In the genomic region with DNA sequence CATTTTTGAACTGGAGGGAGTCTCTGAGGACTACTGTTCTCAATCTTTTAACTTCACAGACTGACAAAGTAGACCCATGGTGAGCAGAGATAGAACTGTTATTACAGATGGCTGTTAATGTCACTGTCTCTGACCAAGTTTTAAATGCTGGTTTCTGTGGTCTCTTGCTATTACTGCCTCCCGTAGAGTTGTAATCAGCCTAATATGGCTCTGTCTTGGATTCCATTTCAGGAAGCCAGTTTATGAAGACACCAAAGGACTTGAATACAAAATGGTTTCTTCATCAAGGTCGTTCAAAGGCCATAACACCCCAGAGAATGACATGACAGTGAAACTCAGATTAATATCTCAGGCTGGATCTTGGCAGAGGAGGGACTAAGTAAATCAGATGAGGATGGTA, we compare ENCODE assay signal across 17 cellular contexts. TPM values are rescaled to one million over a fixed set of nuclear protein-coding genes. Genes with fewer than 3 reads are reported as not detected.
DNase-seq lines count a peak whose midpoint lies in the region; ATAC-seq and TF ChIP-seq lines count a peak whose summit lies in the region.
"Had no signal": no experiment of that assay in that cellular context is flagged by ENCODE, and none has a peak within 500 bp of the region (broad histone marks: within the 10 kb centered on the region; RNA-seq: fewer than 3 reads in every experiment).

No MANE protein-coding gene starts in this region.

- intact Hi-C loops in uterus (cut with DNase I; ENCODE audit: low total_unique reads): no loop called here

- H3K27ac ChIP-seq in mesenchymal stem cell (ENCODE audit: low read length, poor library complexity, severe bottlenecking) (no peak overlapping the region), uterus (peak overlapping the region; percentile 94 to 97)

- no peak overlapping the region for H3K18ac ChIP-seq in mesenchymal stem cell (ENCODE audit: low read depth in 1 of 2, low read length in 2 of 2)

- H4K8ac ChIP-seq in mesenchymal stem cell (ENCODE audit: low read length): no peak overlapping the region

- no peaks in the 10 kb centered on the region for H3K79me1 ChIP-seq in mesenchymal stem cell (replicated peaks; ENCODE audit: low read length, poor library complexity, severe bottlenecking)

- no peak for ATAC-seq in GM21381 (IDR thresholded peaks at IDR 0.05; ENCODE audit: unreplicated experiment)

- 68% methylated on average over 2 of the region's 2 CpGs for WGBS in mesenchymal stem cell

- no peak overlapping the region for H4K91ac ChIP-seq in mesenchymal stem cell (ENCODE audit: low read length)

- no peak overlapping the region for H2BK12ac ChIP-seq in mesenchymal stem cell (ENCODE audit: low read length in 2 of 2)

- DNase-seq in LHCN-M2 (ENCODE audit: low read depth) (peak; percentile 77), astrocyte of the cerebellum (ENCODE audit: low read depth) (no peak), mesenchymal stem cell (no peak), uterus (no peak), NOMO-1 (lab: John Stamatoyannopoulos, UW; ENCODE audit: unreplicated experiment in 2 of 2) (no peak), cerebellum (ENCODE audit: low spot score) (no peak)
- DNase-seq: C1 segment of cervical spinal cord, DMS 273 treated with DMSO at 0.1 percent for 48 hours, GF-D8, NCI-H146, NCI-H2081, NCI-H510A, RPMI8226, SIG-M5 had no signal

- no peak overlapping the region for H2BK5ac ChIP-seq in mesenchymal stem cell (ENCODE audit: low read depth, low read length, poor library complexity, severe bottlenecking)

- no peak overlapping the region for H3K23ac ChIP-seq in mesenchymal stem cell (ENCODE audit: low read length in 2 of 2)

- H3K4me1 ChIP-seq in mesenchymal stem cell (ENCODE audit: control insufficient read depth, insufficient read depth, low read depth, low read length) (peaks cover 12% of the 10 kb centered on the region), uterus (no peaks in the 10 kb centered on the region)

- no peak overlapping the region for H3K14ac ChIP-seq in mesenchymal stem cell (ENCODE audit: low read length in 2 of 2)

- H3K4me3 ChIP-seq in astrocyte of the cerebellum (ENCODE audit: low read depth, low read length) (peak overlapping the region; percentile 9), mesenchymal stem cell (ENCODE audit: insufficient read depth in 1 of 2, low read depth in 1 of 2, low read length in 2 of 2) (no peak overlapping the region), uterus (no peak overlapping the region)

- TF ChIP-seq POLR2A in uterus (IDR thresholded peaks at IDR 0.05): no peak

- H2BK15ac ChIP-seq in mesenchymal stem cell (ENCODE audit: low read depth, poor library complexity, severe bottlenecking): no peak overlapping the region

- TF ChIP-seq CTCF in astrocyte of the cerebellum (IDR thresholded peaks at IDR 0.05; ENCODE audit: low read depth, low read length, missing control alignments) (no peak), uterus (IDR thresholded peaks at IDR 0.05) (no peak)

- no peak overlapping the region for H2AFZ ChIP-seq in mesenchymal stem cell (ENCODE audit: low read depth, low read length)

- H3K36me3 ChIP-seq in mesenchymal stem cell (ENCODE audit: control insufficient read depth in 1 of 2, insufficient read depth in 2 of 2, low read depth in 1 of 2, low read length in 2 of 2) (no peaks in the 10 kb centered on the region), uterus (no peaks in the 10 kb centered on the region)

- in situ Hi-C loops in astrocyte of the cerebellum (cut with HindIII; ENCODE audit: low sequenced_read_pairs): loop anchor here (25.0 kb wide), 1 partner anchor 400 kb away; no protein-coding TSS in a partner anchor

- H2BK120ac ChIP-seq in mesenchymal stem cell (ENCODE audit: low read depth, low read length): no peak overlapping the region

- H3K4ac ChIP-seq in mesenchymal stem cell (ENCODE audit: low read depth in 1 of 2, low read length in 2 of 2): no peak overlapping the region

- no peak overlapping the region for H3K4me2 ChIP-seq in mesenchymal stem cell (ENCODE audit: low read length, poor library complexity, severe bottlenecking)

- no peaks in the 10 kb centered on the region for H3K9me3 ChIP-seq in mesenchymal stem cell (ENCODE audit: control insufficient read depth, low read length)
- no peaks in the 10 kb centered on the region for H3K9me3 ChIP-seq in uterus

- H2AK5ac ChIP-seq in mesenchymal stem cell (ENCODE audit: low read length, severe bottlenecking): no peak overlapping the region

- H3K9ac ChIP-seq in mesenchymal stem cell (ENCODE audit: low read length): peak overlapping the region; percentile 11

- H3K27me3 ChIP-seq in mesenchymal stem cell (ENCODE audit: control insufficient read depth in 1 of 2, insufficient read depth in 1 of 2, low read length in 2 of 2) (peaks cover 0 to 5% of the 10 kb centered on the region in 2 experiments), uterus (no peaks in the 10 kb centered on the region)

RNA-seq across cellular contexts. Expression of gene SFRP4, which starts 3.9 kb away (rescaled TPM):
- total RNA-seq in LHCN-M2 (2014; rRNA removed): 0.32 and 0.46 TPM in 2 replicates
- 1.5 TPM for polyA plus RNA-seq in LHCN-M2 (2012)
- polyA plus RNA-seq in mesenchymal stem cell (2013, experiment 1 of 2): not detected
- not detected for polyA plus RNA-seq in mesenchymal stem cell (2013, experiment 2 of 2)
- total RNA-seq in uterus: 100 to 1,000 TPM in 1 of 4 donors, 10 to 100 TPM in 3; 17.4 to 107 (median 73.2) TPM
- total RNA-seq in cerebellum: 2.2 TPM
- total RNA-seq: A673, H1 had no signal

RNA-seq across cellular contexts. Expression of gene EPDR1, which starts 7.7 kb away (rescaled TPM):
- total RNA-seq in LHCN-M2 (2014; rRNA removed) (99.6 and 105 TPM in 2 replicates), uterus (10 to 100 TPM; 14.4 to 30.4 (median 24.1) TPM), cerebellum (21.2 TPM)
- 62.7 TPM for polyA plus RNA-seq in LHCN-M2 (2012)
- polyA plus RNA-seq in mesenchymal stem cell (2013, experiment 1 of 2): 5.9 TPM
- polyA plus RNA-seq in mesenchymal stem cell (2013, experiment 2 of 2): 6.6 TPM
